Comparison of ENCODE assay signal across 9 cellular contexts in the genomic region with DNA sequence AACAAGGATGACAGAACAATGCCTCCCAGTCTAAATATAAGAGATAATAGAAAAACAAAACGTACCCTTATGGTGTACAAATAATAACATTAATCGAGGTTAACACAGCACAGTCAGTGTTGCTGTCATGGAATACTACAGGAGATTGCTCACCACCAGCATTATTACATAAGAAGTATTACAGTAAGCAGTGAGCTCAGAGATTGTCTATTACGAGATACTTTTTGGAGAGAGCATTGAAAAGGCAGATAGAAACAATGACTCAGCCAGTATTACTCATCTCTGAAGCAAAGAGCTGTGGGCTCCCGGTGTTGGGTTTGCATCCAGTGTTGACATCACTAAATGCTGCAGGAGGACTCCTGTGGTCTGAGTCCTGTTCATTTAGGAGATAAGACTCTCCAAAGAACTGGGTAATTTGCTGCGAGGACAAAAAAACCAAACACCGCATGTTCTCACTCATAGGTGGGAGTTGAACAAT.
A peak's percentile ranks its signal among the peaks of the same experiment; 100 is the strongest.
DNase-seq lines count a peak whose midpoint lies in the region; ATAC-seq and TF ChIP-seq lines count a peak whose summit lies in the region.
"Had no signal": no experiment of that assay in that cellular context is flagged by ENCODE, and none has a peak within 500 bp of the region (broad histone marks: within the 10 kb centered on the region; RNA-seq: fewer than 3 reads in every experiment).

No MANE protein-coding gene starts in this region.

- TF ChIP-seq CTCF in HEK293 (tag by site-specific recombination; IDR thresholded peaks at IDR 0.05), result no peak
- no peak for TF ChIP-seq CTCF in fibroblast of lung (conservative IDR thresholded peaks at IDR 0.05 in 1 of 2, IDR thresholded peaks at IDR 0.05 in 1 of 2; ENCODE audit: low read depth in 1 of 2, low read length in 2 of 2)
- no peak for TF ChIP-seq CTCF in uterus (IDR thresholded peaks at IDR 0.05)
- no peak for TF ChIP-seq CTCF in Peyer's patch (IDR thresholded peaks at IDR 0.05)

- peak; percentile 36 for DNase-seq in NCI-H226
- peak; percentile 94 to 95 for DNase-seq in fibroblast of lung (ENCODE audit: low read depth in 2 of 2)
- peak; percentile 29 to 42 for DNase-seq in uterus
- no peak for DNase-seq in NCI-H1417 (lab: John Stamatoyannopoulos, UW)
- no peak for DNase-seq in Peyer's patch
- DNase-seq in stimulated activated CD4-positive, alpha-beta T cell treated with anti-CD3 and anti-CD28 coated beads, Interleukin-12 subunit alpha, Interleukin-12 subunit beta, amount 100 ng/mL, for 4 hours, result no peak

- no peaks in the 10 kb centered on the region for H4K20me1 ChIP-seq in fibroblast of lung (ENCODE audit: control insufficient read depth, extremely low read depth, insufficient read depth, low read length)

- no peak overlapping the region for H3K4me2 ChIP-seq in fibroblast of lung (ENCODE audit: extremely low read depth, insufficient read depth, low read length)
- H3K4me2 ChIP-seq: KMS-11 had no signal

- POLR2A ChIA-PET in HEK293 (lab: Yijun Ruan, JAX), result interaction anchor here (0.8 kb wide), 1 partner anchor 313 kb away, joined by 3 read pairs; no protein-coding TSS in a partner anchor

- H3K9ac ChIP-seq in fibroblast of lung (ENCODE audit: insufficient read depth, low read length), result no peak overlapping the region
- H3K9ac ChIP-seq: KMS-11 had no signal

- peak; percentile 58 for ATAC-seq in GM18858 (IDR thresholded peaks at IDR 0.05; ENCODE audit: unreplicated experiment)

- H3K79me2 ChIP-seq in fibroblast of lung (ENCODE audit: control insufficient read depth, insufficient read depth, low read length), result no peaks in the 10 kb centered on the region

- H3K27me3 ChIP-seq in fibroblast of lung (ENCODE audit: control insufficient read depth, insufficient read depth, low read length) (no peaks in the 10 kb centered on the region), uterus (no peaks in the 10 kb centered on the region), Peyer's patch (no peaks in the 10 kb centered on the region)

- TF ChIP-seq POLR2A in uterus (IDR thresholded peaks at IDR 0.05) (no peak), Peyer's patch (IDR thresholded peaks at IDR 0.05) (no peak)

- H3K4me1 ChIP-seq in HEK293 (ENCODE audit: control insufficient read depth, insufficient read depth, low read length) (peaks cover 17% of the 10 kb centered on the region), fibroblast of lung (ENCODE audit: control insufficient read depth, extremely low read depth, insufficient read depth, low read length) (no peaks in the 10 kb centered on the region), uterus (no peaks in the 10 kb centered on the region), Peyer's patch (no peaks in the 10 kb centered on the region)

- CTCF ChIA-PET in HEK293 (lab: Yijun Ruan, JAX), result interaction anchor here (0.6 to 1.0 kb wide), 4 partner anchors 12 to 500 kb away, joined by 3 to 6 read pairs (median 3); no protein-coding TSS in a partner anchor

- H2AFZ ChIP-seq in fibroblast of lung (ENCODE audit: low read length), result no peak overlapping the region

- H3K4me3 ChIP-seq in HEK293 (ENCODE audit: low read depth, low read length), result no peak overlapping the region
- H3K4me3 ChIP-seq in fibroblast of lung (replicated peaks in 1 of 4; ENCODE audit: control extremely low read depth in 1 of 4, insufficient read depth in 1 of 4, low read depth in 3 of 4, low read length in 4 of 4), result no peak overlapping the region
- no peak overlapping the region for H3K4me3 ChIP-seq in uterus
- H3K4me3 ChIP-seq in Peyer's patch, result no peak overlapping the region

- H3K36me3 ChIP-seq in HEK293 (ENCODE audit: control insufficient read depth in 2 of 2, insufficient read depth in 1 of 2, low read length in 2 of 2), result no peaks in the 10 kb centered on the region
- H3K36me3 ChIP-seq in fibroblast of lung (ENCODE audit: control insufficient read depth, insufficient read depth, low read length), result no peaks in the 10 kb centered on the region
- no peaks in the 10 kb centered on the region for H3K36me3 ChIP-seq in uterus
- H3K36me3 ChIP-seq in Peyer's patch, result no peaks in the 10 kb centered on the region

- no peak overlapping the region for H3K27ac ChIP-seq in HEK293 (ENCODE audit: extremely low read depth, low read depth, low read length)
- H3K27ac ChIP-seq in fibroblast of lung (ENCODE audit: insufficient read depth, low read length), result no peak overlapping the region
- H3K27ac ChIP-seq in uterus, result no peak overlapping the region
- no peak overlapping the region for H3K27ac ChIP-seq in Peyer's patch
- H3K27ac ChIP-seq: KMS-11 had no signal

- H3K9me3 ChIP-seq in HEK293 (ENCODE audit: control insufficient read depth, insufficient read depth, low read depth, low read length) (no peaks in the 10 kb centered on the region), fibroblast of lung (ENCODE audit: control insufficient read depth, insufficient read depth, low read depth, low read length) (no peaks in the 10 kb centered on the region), uterus (no peaks in the 10 kb centered on the region), Peyer's patch (no peaks in the 10 kb centered on the region)

- intact Hi-C loops in uterus (cut with DNase I; ENCODE audit: low total_unique reads), result no loop called here

TF ChIP-seq in HEK293, 187 proteins besides CTCF, POLR2A, EP300 and RAD21 (continues in another document):
- peak; percentile 72; the same call in 1 of the 2 replicates for TF ChIP-seq ZNF2 (tag by site-specific recombination; IDR thresholded peaks at IDR 0.05)
- no peak for TF ChIP-seq ZFP3 (tag by site-specific recombination; IDR thresholded peaks at IDR 0.05; ENCODE audit: low read depth)
- TF ChIP-seq ZNF169 (tag by site-specific recombination; IDR thresholded peaks at IDR 0.05), result no peak
- no peak for TF ChIP-seq ZNF555 (tag by site-specific recombination; conservative IDR thresholded peaks at IDR 0.05)
- TF ChIP-seq, protein P1, sequence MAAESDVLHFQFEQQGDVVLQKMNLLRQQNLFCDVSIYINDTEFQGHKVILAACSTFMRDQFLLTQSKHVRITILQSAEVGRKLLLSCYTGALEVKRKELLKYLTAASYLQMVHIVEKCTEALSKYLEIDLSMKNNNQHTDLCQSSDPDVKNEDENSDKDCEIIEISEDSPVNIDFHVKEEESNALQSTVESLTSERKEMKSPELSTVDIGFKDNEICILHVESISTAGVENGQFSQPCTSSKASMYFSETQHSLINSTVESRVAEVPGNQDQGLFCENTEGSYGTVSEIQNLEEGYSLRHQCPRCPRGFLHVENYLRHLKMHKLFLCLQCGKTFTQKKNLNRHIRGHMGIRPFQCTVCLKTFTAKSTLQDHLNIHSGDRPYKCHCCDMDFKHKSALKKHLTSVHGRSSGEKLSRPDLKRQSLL (tag by site-specific recombination; IDR thresholded peaks at IDR 0.05), result no peak; the same call in 1 of the 2 replicates
- TF ChIP-seq ZNF777 (tag by site-specific recombination; IDR thresholded peaks at IDR 0.05; ENCODE audit: borderline replicate concordance), result no peak
- TF ChIP-seq YY1 (tag by site-specific recombination; IDR thresholded peaks at IDR 0.05), result no peak
- TF ChIP-seq ZNF24 (tag by site-specific recombination; IDR thresholded peaks at IDR 0.05), result peak; percentile 85
- TF ChIP-seq SP7 (tag by site-specific recombination; IDR thresholded peaks at IDR 0.05), result peak; percentile 90
- TF ChIP-seq, protein P2, sequence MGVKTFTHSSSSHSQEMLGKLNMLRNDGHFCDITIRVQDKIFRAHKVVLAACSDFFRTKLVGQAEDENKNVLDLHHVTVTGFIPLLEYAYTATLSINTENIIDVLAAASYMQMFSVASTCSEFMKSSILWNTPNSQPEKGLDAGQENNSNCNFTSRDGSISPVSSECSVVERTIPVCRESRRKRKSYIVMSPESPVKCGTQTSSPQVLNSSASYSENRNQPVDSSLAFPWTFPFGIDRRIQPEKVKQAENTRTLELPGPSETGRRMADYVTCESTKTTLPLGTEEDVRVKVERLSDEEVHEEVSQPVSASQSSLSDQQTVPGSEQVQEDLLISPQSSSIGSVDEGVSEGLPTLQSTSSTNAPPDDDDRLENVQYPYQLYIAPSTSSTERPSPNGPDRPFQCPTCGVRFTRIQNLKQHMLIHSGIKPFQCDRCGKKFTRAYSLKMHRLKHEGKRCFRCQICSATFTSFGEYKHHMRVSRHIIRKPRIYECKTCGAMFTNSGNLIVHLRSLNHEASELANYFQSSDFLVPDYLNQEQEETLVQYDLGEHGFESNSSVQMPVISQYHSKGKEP (tag by site-specific recombination; IDR thresholded peaks at IDR 0.05), result peak; percentile 89
- peak; percentile 45 for TF ChIP-seq GLIS2 (tag by site-specific recombination; IDR thresholded peaks at IDR 0.05)
- peak; percentile 79 for TF ChIP-seq ZFP37 (tag by site-specific recombination; IDR thresholded peaks at IDR 0.05)
- no peak for TF ChIP-seq HOXA7 (CRISPR knock-in tag; IDR thresholded peaks at IDR 0.05; ENCODE audit: borderline replicate concordance)
- TF ChIP-seq, protein P3, sequence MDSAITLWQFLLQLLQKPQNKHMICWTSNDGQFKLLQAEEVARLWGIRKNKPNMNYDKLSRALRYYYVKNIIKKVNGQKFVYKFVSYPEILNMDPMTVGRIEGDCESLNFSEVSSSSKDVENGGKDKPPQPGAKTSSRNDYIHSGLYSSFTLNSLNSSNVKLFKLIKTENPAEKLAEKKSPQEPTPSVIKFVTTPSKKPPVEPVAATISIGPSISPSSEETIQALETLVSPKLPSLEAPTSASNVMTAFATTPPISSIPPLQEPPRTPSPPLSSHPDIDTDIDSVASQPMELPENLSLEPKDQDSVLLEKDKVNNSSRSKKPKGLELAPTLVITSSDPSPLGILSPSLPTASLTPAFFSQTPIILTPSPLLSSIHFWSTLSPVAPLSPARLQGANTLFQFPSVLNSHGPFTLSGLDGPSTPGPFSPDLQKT (IDR thresholded peaks at IDR 0.05; ENCODE audit: borderline replicate concordance, low read depth, low read length), result no peak
- no peak for TF ChIP-seq ZNF585B (tag by site-specific recombination; IDR thresholded peaks at IDR 0.05)
- no peak for TF ChIP-seq ZNF202 (tag by site-specific recombination; IDR thresholded peaks at IDR 0.05; ENCODE audit: borderline replicate concordance)

Comparison
In these comparisons a context has a peak if more than half of its experiments do, and no peak if none do; other contexts are left out.
1. DNase-seq: peak in NCI-H226 (single experiment), fibroblast of lung (2 of 2) and uterus (2 of 2); none in NCI-H1417 (0 of 3), Peyer's patch (0 of 3) and stimulated activated CD4-positive, alpha-beta T cell treated with anti-CD3 and anti-CD28 coated beads, Interleukin-12 subunit alpha, Interleukin-12 subunit beta, amount 100 ng/mL, for 4 hours (single experiment).